In genomic region chr18:50089702-50090101, GRCh38 we compare ENCODE assay signal across 1 cellular context.
TF ChIP-seq lines count a peak whose summit lies in the region.

No MANE protein-coding gene starts in this region.

TF ChIP-seq in GM23338, 12 proteins besides CTCF, POLR2A, EP300 and RAD21 (continued from another document):
- TF ChIP-seq, protein P1, sequence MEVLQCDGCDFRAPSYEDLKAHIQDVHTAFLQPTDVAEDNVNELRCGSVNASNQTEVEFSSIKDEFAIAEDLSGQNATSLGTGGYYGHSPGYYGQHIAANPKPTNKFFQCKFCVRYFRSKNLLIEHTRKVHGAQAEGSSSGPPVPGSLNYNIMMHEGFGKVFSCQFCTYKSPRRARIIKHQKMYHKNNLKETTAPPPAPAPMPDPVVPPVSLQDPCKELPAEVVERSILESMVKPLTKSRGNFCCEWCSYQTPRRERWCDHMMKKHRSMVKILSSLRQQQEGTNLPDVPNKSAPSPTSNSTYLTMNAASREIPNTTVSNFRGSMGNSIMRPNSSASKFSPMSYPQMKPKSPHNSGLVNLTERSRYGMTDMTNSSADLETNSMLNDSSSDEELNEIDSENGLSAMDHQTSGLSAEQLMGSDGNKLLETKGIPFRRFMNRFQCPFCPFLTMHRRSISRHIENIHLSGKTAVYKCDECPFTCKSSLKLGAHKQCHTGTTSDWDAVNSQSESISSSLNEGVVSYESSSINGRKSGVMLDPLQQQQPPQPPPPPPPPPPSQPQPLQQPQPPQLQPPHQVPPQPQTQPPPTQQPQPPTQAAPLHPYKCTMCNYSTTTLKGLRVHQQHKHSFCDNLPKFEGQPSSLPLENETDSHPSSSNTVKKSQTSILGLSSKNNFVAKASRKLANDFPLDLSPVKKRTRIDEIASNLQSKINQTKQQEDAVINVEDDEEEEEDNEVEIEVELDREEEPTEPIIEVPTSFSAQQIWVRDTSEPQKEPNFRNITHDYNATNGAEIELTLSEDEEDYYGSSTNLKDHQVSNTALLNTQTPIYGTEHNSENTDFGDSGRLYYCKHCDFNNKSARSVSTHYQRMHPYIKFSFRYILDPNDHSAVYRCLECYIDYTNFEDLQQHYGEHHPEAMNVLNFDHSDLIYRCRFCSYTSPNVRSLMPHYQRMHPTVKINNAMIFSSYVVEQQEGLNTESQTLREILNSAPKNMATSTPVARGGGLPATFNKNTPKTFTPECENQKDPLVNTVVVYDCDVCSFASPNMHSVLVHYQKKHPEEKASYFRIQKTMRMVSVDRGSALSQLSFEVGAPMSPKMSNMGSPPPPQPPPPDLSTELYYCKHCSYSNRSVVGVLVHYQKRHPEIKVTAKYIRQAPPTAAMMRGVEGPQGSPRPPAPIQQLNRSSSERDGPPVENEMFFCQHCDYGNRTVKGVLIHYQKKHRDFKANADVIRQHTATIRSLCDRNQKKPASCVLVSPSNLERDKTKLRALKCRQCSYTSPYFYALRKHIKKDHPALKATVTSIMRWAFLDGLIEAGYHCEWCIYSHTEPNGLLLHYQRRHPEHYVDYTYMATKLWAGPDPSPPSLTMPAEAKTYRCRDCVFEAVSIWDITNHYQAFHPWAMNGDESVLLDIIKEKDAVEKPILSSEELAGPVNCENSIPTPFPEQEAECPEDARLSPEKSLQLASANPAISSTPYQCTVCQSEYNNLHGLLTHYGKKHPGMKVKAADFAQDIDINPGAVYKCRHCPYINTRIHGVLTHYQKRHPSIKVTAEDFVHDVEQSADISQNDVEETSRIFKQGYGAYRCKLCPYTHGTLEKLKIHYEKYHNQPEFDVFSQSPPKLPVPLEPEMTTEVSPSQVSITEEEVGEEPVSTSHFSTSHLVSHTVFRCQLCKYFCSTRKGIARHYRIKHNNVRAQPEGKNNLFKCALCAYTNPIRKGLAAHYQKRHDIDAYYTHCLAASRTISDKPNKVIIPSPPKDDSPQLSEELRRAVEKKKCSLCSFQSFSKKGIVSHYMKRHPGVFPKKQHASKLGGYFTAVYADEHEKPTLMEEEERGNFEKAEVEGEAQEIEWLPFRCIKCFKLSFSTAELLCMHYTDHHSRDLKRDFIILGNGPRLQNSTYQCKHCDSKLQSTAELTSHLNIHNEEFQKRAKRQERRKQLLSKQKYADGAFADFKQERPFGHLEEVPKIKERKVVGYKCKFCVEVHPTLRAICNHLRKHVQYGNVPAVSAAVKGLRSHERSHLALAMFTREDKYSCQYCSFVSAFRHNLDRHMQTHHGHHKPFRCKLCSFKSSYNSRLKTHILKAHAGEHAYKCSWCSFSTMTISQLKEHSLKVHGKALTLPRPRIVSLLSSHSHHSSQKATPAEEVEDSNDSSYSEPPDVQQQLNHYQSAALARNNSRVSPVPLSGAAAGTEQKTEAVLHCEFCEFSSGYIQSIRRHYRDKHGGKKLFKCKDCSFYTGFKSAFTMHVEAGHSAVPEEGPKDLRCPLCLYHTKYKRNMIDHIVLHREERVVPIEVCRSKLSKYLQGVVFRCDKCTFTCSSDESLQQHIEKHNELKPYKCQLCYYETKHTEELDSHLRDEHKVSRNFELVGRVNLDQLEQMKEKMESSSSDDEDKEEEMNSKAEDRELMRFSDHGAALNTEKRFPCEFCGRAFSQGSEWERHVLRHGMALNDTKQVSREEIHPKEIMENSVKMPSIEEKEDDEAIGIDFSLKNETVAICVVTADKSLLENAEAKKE (CRISPR knock-in tag; IDR thresholded peaks at IDR 0.05) = no peak
